Comparison of ENCODE assay signal across 1 cellular context in genomic region chr17:71085238-71086033, GRCh38.
TF ChIP-seq lines count a peak whose summit lies in the region.

No MANE protein-coding gene starts in this region.

TF ChIP-seq in HepG2, 621 proteins besides CTCF, POLR2A, EP300 and RAD21 (continued from another document):
- TF ChIP-seq SNAPC4 (CRISPR knock-in tag; IDR thresholded peaks at IDR 0.05) = no peak
- TF ChIP-seq ATF7 (IDR thresholded peaks at IDR 0.05) = peak; percentile 79
- TF ChIP-seq ATF7 (CRISPR knock-in tag; IDR thresholded peaks at IDR 0.05) = no peak
- TF ChIP-seq GLI4 (CRISPR knock-in tag; IDR thresholded peaks at IDR 0.05; ENCODE audit: borderline replicate concordance) = no peak
- TF ChIP-seq STAG1 (CRISPR knock-in tag; IDR thresholded peaks at IDR 0.05) = peak; percentile 77
- peak; percentile 73 to 90 for TF ChIP-seq NR2F1 (CRISPR knock-in tag; IDR thresholded peaks at IDR 0.05)
- TF ChIP-seq MAFK (conservative IDR thresholded peaks at IDR 0.05 in 1 of 2, IDR thresholded peaks at IDR 0.05 in 1 of 2; ENCODE audit: low read length in 2 of 2) = 0 out of 4 replicates have a peak, but pooled peaks of 1 of the 2 experiments have one; percentile 21
- TF ChIP-seq ZNF329 (CRISPR knock-in tag; IDR thresholded peaks at IDR 0.05; ENCODE audit: low read depth) = no peak
- TF ChIP-seq KLF15 (CRISPR knock-in tag; IDR thresholded peaks at IDR 0.05; ENCODE audit: borderline replicate concordance) = no peak
- no peak for TF ChIP-seq HNRNPL (IDR thresholded peaks at IDR 0.05; ENCODE audit: low read depth, low read length)
- TF ChIP-seq ZNF646 (CRISPR knock-in tag; IDR thresholded peaks at IDR 0.05) = no peak
- TF ChIP-seq LRRFIP1 (CRISPR knock-in tag; conservative IDR thresholded peaks at IDR 0.05) = no peak
- TF ChIP-seq ZNF337 (CRISPR knock-in tag; IDR thresholded peaks at IDR 0.05; ENCODE audit: borderline replicate concordance, low read depth) = no peak
